ENCODE assay signal across 8 cellular contexts in the genomic region with DNA sequence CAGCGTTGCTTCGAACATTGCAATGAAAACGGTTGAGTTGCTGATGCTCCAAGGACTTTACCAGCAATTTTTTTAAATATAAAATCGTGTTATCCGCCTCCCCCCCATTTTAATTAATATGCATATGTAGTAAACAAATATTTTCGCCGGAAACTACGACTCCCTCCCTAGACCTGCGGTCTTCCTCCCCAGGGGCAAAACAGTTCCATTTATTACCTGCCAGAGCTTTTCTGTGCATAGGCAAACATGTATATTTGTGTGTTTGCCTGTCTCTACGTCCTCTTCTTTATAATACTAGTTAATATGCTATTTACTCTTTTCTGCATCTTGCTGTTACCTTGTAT. TPM values are rescaled to one million over a fixed set of nuclear protein-coding genes. Genes with fewer than 3 reads are reported as not detected.
A peak's percentile ranks its signal among the peaks of the same experiment; 100 is the strongest.
DNase-seq lines count a peak whose midpoint lies in the region; ATAC-seq and TF ChIP-seq lines count a peak whose summit lies in the region.

No MANE protein-coding gene starts in this region.

- ATAC-seq in heart right ventricle = no peak
- no peak for ATAC-seq in left cardiac atrium
- ATAC-seq in HG03442 (IDR thresholded peaks at IDR 0.05; ENCODE audit: unreplicated experiment) = peak; percentile 4
- ATAC-seq in psoas muscle = no peak

- DNase-seq in heart right ventricle = no peak
- no peak for DNase-seq in left cardiac atrium
- DNase-seq in dermis blood vessel endothelial cell = peak; percentile 10
- no peak for DNase-seq in psoas muscle
- no peak for DNase-seq in stimulated activated CD4-positive, alpha-beta T cell treated with anti-CD3 and anti-CD28 coated beads, Interleukin-2, amount 100 ng/mL, for 24 hours
- no peak for DNase-seq in GM13976 (ENCODE audit: low spot score)
- no peak for DNase-seq in NCI-H510A treated with DMSO at 0.1 percent for 48 hours (lab: John Stamatoyannopoulos, UW)

- no peaks in the 10 kb centered on the region for H3K9me3 ChIP-seq in heart right ventricle
- H3K9me3 ChIP-seq in psoas muscle = no peaks in the 10 kb centered on the region

- in situ Hi-C loops in GM13976 (cut with MboI; ENCODE audit: low sequenced_read_pairs, unreplicated experiment) = no loop called here

- peaks cover 0 to 42% (median 25%) of the 10 kb centered on the region in 9 donors for H3K4me1 ChIP-seq in heart right ventricle
- H3K4me1 ChIP-seq in psoas muscle = peaks cover 17% of the 10 kb centered on the region

- H3K27ac ChIP-seq in heart right ventricle = peak overlapping the region; percentile 60 to 95 (median 91)
- H3K27ac ChIP-seq in psoas muscle = peak overlapping the region; percentile 93

- H3K27me3 ChIP-seq in heart right ventricle = no peaks in the 10 kb centered on the region
- H3K27me3 ChIP-seq in psoas muscle (ENCODE audit: insufficient read depth in 3 of 3, low read length in 2 of 3) = no peaks in the 10 kb centered on the region

- 1% methylated on average over 10 of the region's 10 CpGs for WGBS in heart right ventricle, 2 donors
- 1% methylated on average over 10 of the region's 10 CpGs for WGBS in psoas muscle, 3 donors

- peak overlapping the region; percentile 61 to 98 (median 82) for H3K4me3 ChIP-seq in heart right ventricle
- H3K4me3 ChIP-seq in psoas muscle = peak overlapping the region; percentile 76

- intact Hi-C loops in heart right ventricle (cut with DNase I) (loop anchor here in 1 of 10 donors (5.0 kb wide), 1 partner anchor 95 kb away; no protein-coding TSS in a partner anchor), left cardiac atrium (cut with DNase I) (no loop called here), psoas muscle (cut with DNase I) (loop anchor here (10.0 kb wide), 2 partner anchors 207 to 217 kb away; a partner anchor contains a TSS)

- TF ChIP-seq CTCF in heart right ventricle (IDR thresholded peaks at IDR 0.05) = no peak
- no peak for TF ChIP-seq CTCF in psoas muscle (IDR thresholded peaks at IDR 0.05)
- TF ChIP-seq CTCF in GM13976 (IDR thresholded peaks at IDR 0.05; ENCODE audit: borderline replicate concordance, control extremely low read depth, extremely low read depth, insufficient read depth, missing control alignments) = no peak

- H3K36me3 ChIP-seq in heart right ventricle (peaks cover 0 to 5% (median 0%) of the 10 kb centered on the region in 9 donors), psoas muscle (ENCODE audit: insufficient read depth in 1 of 2, low read depth in 1 of 2) (peaks cover 0 to 3% of the 10 kb centered on the region in 2 donors)

RNA-seq across cellular contexts. Expression of a gene that starts 0.6 kb away (rescaled TPM):
- 10 to 100 TPM; 38.0 to 53.1 (median 40.5) TPM for total RNA-seq in heart right ventricle
- polyA plus RNA-seq in heart right ventricle = 10 to 100 TPM; 32.3 to 44.2 TPM
- 10 to 100 TPM; 43.7 to 52.9 TPM for total RNA-seq in left cardiac atrium
- 63.1 and 63.5 TPM in 2 replicates for total RNA-seq in dermis blood vessel endothelial cell
- 10 to 100 TPM; 37.9 to 61.0 (median 55.3) TPM for total RNA-seq in psoas muscle
- 10 to 100 TPM; 60.0 to 73.7 (median 71.3) TPM for polyA plus RNA-seq in psoas muscle

Comparison
In these comparisons a context has a peak if more than half of its experiments do, and no peak if none do; other contexts are left out.
1. intact Hi-C loops: an anchor here in psoas muscle (10.0 kb wide); none called in left cardiac atrium.